ENCODE assay signal across 5 cellular contexts in genomic region chr12:82468563-82468962, GRCh38.
"Had no signal": no experiment of that assay in that cellular context is flagged by ENCODE, and none has a peak within 500 bp of the region (broad histone marks: within the 10 kb centered on the region; RNA-seq: fewer than 3 reads in every experiment).

No MANE protein-coding gene starts in this region.

- H3K4me3 ChIP-seq: GM23338, K562 had no signal

- H3K4me2 ChIP-seq: GM23338 had no signal

- DNase-seq: H9, HCEC 1CT, IMR-90 had no signal

- H2AFZ ChIP-seq: GM23338 had no signal

- ATAC-seq: GM23338, K562 had no signal
